ENCODE assay signal across 8 cellular contexts in genomic region chr6:47477497-47478232, GRCh38. TPM values are rescaled to one million over a fixed set of nuclear protein-coding genes. Genes with fewer than 3 reads are reported as not detected.
DNase-seq lines count a peak whose midpoint lies in the region; ATAC-seq and TF ChIP-seq lines count a peak whose summit lies in the region.

Gene CD2AP (plus strand): TSS chr6:47477789. CDS start chr6:47478245, 456 bp downstream.

- H3K4me1 ChIP-seq in Peyer's patch, result peaks cover 0 to 17% (median 5%) of the 10 kb centered on the region in 4 donors
- H3K4me1 ChIP-seq in esophagus squamous epithelium, result peaks cover 4 to 50% (median 26%) of the 10 kb centered on the region in 3 donors

- TF ChIP-seq POLR2A in Peyer's patch (IDR thresholded peaks at IDR 0.05) (peak; percentile 60 to 71), esophagus squamous epithelium (IDR thresholded peaks at IDR 0.05) (peak in 2 of 4 donors; percentile 57 to 61)

- H3K27me3 ChIP-seq in Peyer's patch (no peaks in the 10 kb centered on the region), esophagus squamous epithelium (no peaks in the 10 kb centered on the region)

- ATAC-seq in GM21825 (IDR thresholded peaks at IDR 0.05; ENCODE audit: unreplicated experiment), result peak; percentile 81
- ATAC-seq in stimulated activated effector memory CD8-positive, alpha-beta T cell treated with anti-CD3 and anti-CD28 coated beads, Interleukin-12 subunit alpha, Interleukin-12 subunit beta, amount 100 ng/mL, for 72 hours, result peak; percentile 91

- intact Hi-C loops in esophagus squamous epithelium (cut with DNase I), result no loop called here

- no peaks in the 10 kb centered on the region for H3K36me3 ChIP-seq in KOPT-K1 (ENCODE audit: insufficient read depth, low read length)
- no peaks in the 10 kb centered on the region for H3K36me3 ChIP-seq in Peyer's patch
- H3K36me3 ChIP-seq in esophagus squamous epithelium, result no peaks in the 10 kb centered on the region

- H3K27ac Mint-ChIP-seq in stimulated activated effector memory CD8-positive, alpha-beta T cell treated with anti-CD3 and anti-CD28 coated beads, Interleukin-12 subunit alpha, Interleukin-12 subunit beta, amount 100 ng/mL, for 72 hours, result peak within 1 kb of the TSS; percentile 97

- no peaks in the 10 kb centered on the region for H3K9me3 Mint-ChIP-seq in stimulated activated effector memory CD8-positive, alpha-beta T cell treated with anti-CD3 and anti-CD28 coated beads, Interleukin-12 subunit alpha, Interleukin-12 subunit beta, amount 100 ng/mL, for 72 hours

- TF ChIP-seq CTCF in Peyer's patch (IDR thresholded peaks at IDR 0.05), result peak in 1 of 6 experiments; percentile 14
- peak in 2 of 6 experiments; percentile 3 to 4 for TF ChIP-seq CTCF in esophagus squamous epithelium (IDR thresholded peaks at IDR 0.05)

- 0% methylated on average over 4 to 12 of the region's 83 CpGs for WGBS in esophagus squamous epithelium, 2 donors

- H3K4me1 Mint-ChIP-seq in stimulated activated effector memory CD8-positive, alpha-beta T cell treated with anti-CD3 and anti-CD28 coated beads, Interleukin-12 subunit alpha, Interleukin-12 subunit beta, amount 100 ng/mL, for 72 hours, result peaks cover 28% of the 10 kb centered on the region

- H3K36me3 Mint-ChIP-seq in stimulated activated effector memory CD8-positive, alpha-beta T cell treated with anti-CD3 and anti-CD28 coated beads, Interleukin-12 subunit alpha, Interleukin-12 subunit beta, amount 100 ng/mL, for 72 hours, result peaks cover 8% of the 10 kb centered on the region

- H3K4me3 Mint-ChIP-seq in stimulated activated effector memory CD8-positive, alpha-beta T cell treated with anti-CD3 and anti-CD28 coated beads, Interleukin-12 subunit alpha, Interleukin-12 subunit beta, amount 100 ng/mL, for 72 hours, result peak within 1 kb of the TSS; percentile 95

- no peaks in the 10 kb centered on the region for H3K9me3 ChIP-seq in KOPT-K1 (ENCODE audit: insufficient read depth, low read length, poor library complexity, severe bottlenecking)
- H3K9me3 ChIP-seq in Peyer's patch, result no peaks in the 10 kb centered on the region
- H3K9me3 ChIP-seq in esophagus squamous epithelium, result no peaks in the 10 kb centered on the region

- DNase-seq in Daoy (ENCODE audit: low read depth), result peak; percentile 94
- peak; percentile 96 to 97 (median 97) for DNase-seq in Peyer's patch
- peak; percentile 82 for DNase-seq in activated T-helper 1 cell treated with Interleukin-2 at 50 U/mL for 16 hours (ENCODE audit: low read depth)
- DNase-seq in esophagus squamous epithelium (lab: John Stamatoyannopoulos, UW), result peak; percentile 31
- DNase-seq in myocyte (ENCODE audit: low read depth), result peak; percentile 85
- DNase-seq in stimulated activated effector memory CD8-positive, alpha-beta T cell treated with anti-CD3 and anti-CD28 coated beads, Interleukin-12 subunit alpha, Interleukin-12 subunit beta, amount 100 ng/mL, for 72 hours (ENCODE audit: low spot score in 2 of 2), result peak; percentile 79 to 92

- H3K27ac ChIP-seq in KOPT-K1 (ENCODE audit: low read depth, low read length, poor library complexity, severe bottlenecking) (peak within 1 kb of the TSS; percentile 87), Peyer's patch (peak within 1 kb of the TSS; percentile 96 to 99 (median 98)), esophagus squamous epithelium (peak within 1 kb of the TSS; percentile 99 to 100 (median 100))

- H3K4me3 ChIP-seq in Peyer's patch (peak within 1 kb of the TSS; percentile 78 to 92 (median 88)), esophagus squamous epithelium (peak within 1 kb of the TSS; percentile 97 to 98 (median 98))

RNA-seq across cellular contexts. Expression of gene CD2AP, which starts in this region (rescaled TPM):
- 53.8 and 61.6 TPM in 2 replicates for total RNA-seq in Daoy (2014; rRNA removed; shearing (Covaris generic))
- total RNA-seq in Peyer's patch (100 to 1,000 TPM in 2 of 4 donors, 10 to 100 TPM in 2; 59.4 to 151 (median 96.8) TPM), esophagus squamous epithelium (10 to 100 TPM; 23.4 to 33.9 (median 30.4) TPM), myocyte (9.5 and 10.6 TPM in 2 replicates)
- polyA plus RNA-seq in myocyte (2012), result 4.7 TPM

Comparison
In these comparisons a context has a peak if more than half of its experiments do, and no peak if none do; other contexts are left out.
1. Peak in every context shown above with its lines: DNase-seq, ATAC-seq, H3K4me3 ChIP-seq and H3K27ac ChIP-seq.
2. DNase-seq: peak in every context shown above with its lines; median percentile 97 in Peyer's patch; 94 in Daoy; 86 in stimulated activated effector memory CD8-positive, alpha-beta T cell treated with anti-CD3 and anti-CD28 coated beads, Interleukin-12 subunit alpha, Interleukin-12 subunit beta, amount 100 ng/mL, for 72 hours; 85 in myocyte; 82 in activated T-helper 1 cell treated with Interleukin-2 at 50 U/mL for 16 hours; 31 in esophagus squamous epithelium.